24 cellular contexts compared by ENCODE assay signal in the genomic region with DNA sequence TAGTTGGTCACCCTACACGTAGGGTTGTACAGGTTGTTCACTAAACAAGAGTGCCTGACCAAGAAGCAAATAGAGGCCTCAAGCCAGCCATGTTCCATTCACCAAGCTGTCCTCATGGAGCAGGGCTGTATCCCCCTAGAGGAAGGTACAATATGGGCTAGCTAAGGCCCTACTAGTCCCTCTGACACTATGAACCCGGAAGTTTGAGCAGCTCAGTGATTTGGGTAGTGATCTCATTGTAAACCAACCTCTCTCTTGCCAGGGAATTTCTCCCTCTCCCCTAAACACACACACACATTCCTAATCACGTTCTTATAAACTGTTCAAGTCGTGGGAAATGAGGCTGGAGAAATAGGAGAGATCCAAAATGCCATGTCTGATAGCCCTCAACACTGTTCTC. TPM values are rescaled to one million over a fixed set of nuclear protein-coding genes. Genes with fewer than 3 reads are reported as not detected.
"Had no signal": no experiment of that assay in that cellular context is flagged by ENCODE, and none has a peak within 500 bp of the region (broad histone marks: within the 10 kb centered on the region; RNA-seq: fewer than 3 reads in every experiment).

No MANE protein-coding gene starts in this region.

- H3K4me3 ChIP-seq: colonic mucosa, left lung, neural progenitor cell, ovary, right lobe of liver, smooth muscle cell, testis had no signal

- H3K4me1 ChIP-seq: colonic mucosa, neural progenitor cell, right lobe of liver, testis had no signal

- H3K4me2 ChIP-seq: neural progenitor cell, smooth muscle cell had no signal

- FAIRE-seq: frontal cortex had no signal

- H3K27ac Mint-ChIP-seq: activated B cell treated with CpG ODN at 0.5 μM for 24 hours; activated CD4-positive, alpha-beta T cell treated with anti-CD3 and anti-CD28 coated beads, Interleukin-2, amount 10 ng/mL, durations not matched to agents 7 days and 5 days; activated CD8-positive, alpha-beta T cell treated with anti-CD3 and anti-CD28 coated beads, Interleukin-2, amount 10 ng/mL, durations not matched to agents 7 days and 5 days; activated naive CD4-positive, alpha-beta T cell treated with anti-CD3 and anti-CD28 coated beads, Interleukin-2, amount 10 ng/mL, durations not matched to agents 7 days and 5 days; activated naive CD8-positive, alpha-beta T cell treated with anti-CD3 and anti-CD28 coated beads, Interleukin-2, amount 50 U/mL, for 24 hours; activated T-cell treated with anti-CD3 and anti-CD28 coated beads, Interleukin-2, amount 50 U/mL, for 24 hours; neural progenitor cell; stimulated activated effector memory CD8-positive, alpha-beta T cell treated with anti-CD3 and anti-CD28 coated beads, Interleukin-12 subunit alpha, Interleukin-12 subunit beta, amount 100 ng/mL, for 72 hours; T-cell; type B pancreatic cell had no signal

- H3K9ac ChIP-seq: neural progenitor cell had no signal

- H3K36me3 ChIP-seq: brain microvascular endothelial cell, colonic mucosa, left lung, neural progenitor cell, ovary, right lobe of liver had no signal

- H3K27me3 ChIP-seq: ovary, right lobe of liver, testis had no signal

- ATAC-seq: activated CD8-positive, alpha-beta T cell treated with anti-CD3 and anti-CD28 coated beads, Interleukin-2, amount 10 ng/mL, durations not matched to agents 7 days and 5 days; activated naive CD8-positive, alpha-beta T cell treated with anti-CD3 and anti-CD28 coated beads, Interleukin-2, amount 50 U/mL, for 24 hours; left lung; stimulated activated effector memory CD8-positive, alpha-beta T cell treated with anti-CD3 and anti-CD28 coated beads, Interleukin-12 subunit alpha, Interleukin-12 subunit beta, amount 100 ng/mL, for 72 hours; T-cell had no signal

- DNase-seq: activated B cell treated with CpG ODN at 0.5 μM for 24 hours; activated CD4-positive, alpha-beta T cell treated with anti-CD3 and anti-CD28 coated beads, Interleukin-2, amount 10 ng/mL, durations not matched to agents 7 days and 5 days; activated CD8-positive, alpha-beta T cell treated with anti-CD3 and anti-CD28 coated beads, Interleukin-2, amount 10 ng/mL, durations not matched to agents 7 days and 5 days; activated naive CD4-positive, alpha-beta T cell treated with anti-CD3 and anti-CD28 coated beads, Interleukin-2, amount 10 ng/mL, durations not matched to agents 7 days and 5 days; activated naive CD8-positive, alpha-beta T cell treated with anti-CD3 and anti-CD28 coated beads, Interleukin-2, amount 50 U/mL, for 24 hours; activated T-cell treated with anti-CD3 and anti-CD28 coated beads, Interleukin-2, amount 50 U/mL, for 24 hours; anterior cingulate cortex; brain microvascular endothelial cell; colonic mucosa; hypothalamus; islet precursor cell; left lung; naive B cell; ovary; right lobe of liver; stimulated activated CD4-positive, alpha-beta T cell treated with anti-CD3 and anti-CD28 coated beads, Interleukin-4, amount 100 ng/mL, for 24 hours; T-cell; testis had no signal

- H3K9me3 ChIP-seq: colonic mucosa, left lung, ovary, right lobe of liver, testis had no signal

- H3K27ac ChIP-seq: brain microvascular endothelial cell, colonic mucosa, left lung, neural progenitor cell, ovary, right lobe of liver, testis had no signal

- H3K36me3 Mint-ChIP-seq: neural progenitor cell; stimulated activated effector memory CD8-positive, alpha-beta T cell treated with anti-CD3 and anti-CD28 coated beads, Interleukin-12 subunit alpha, Interleukin-12 subunit beta, amount 100 ng/mL, for 72 hours; T-cell; type B pancreatic cell had no signal

- H3K4me3 Mint-ChIP-seq: activated B cell treated with CpG ODN at 0.5 μM for 24 hours; activated CD4-positive, alpha-beta T cell treated with anti-CD3 and anti-CD28 coated beads, Interleukin-2, amount 10 ng/mL, durations not matched to agents 7 days and 5 days; activated CD8-positive, alpha-beta T cell treated with anti-CD3 and anti-CD28 coated beads, Interleukin-2, amount 10 ng/mL, durations not matched to agents 7 days and 5 days; activated naive CD4-positive, alpha-beta T cell treated with anti-CD3 and anti-CD28 coated beads, Interleukin-2, amount 10 ng/mL, durations not matched to agents 7 days and 5 days; activated naive CD8-positive, alpha-beta T cell treated with anti-CD3 and anti-CD28 coated beads, Interleukin-2, amount 50 U/mL, for 24 hours; activated T-cell treated with anti-CD3 and anti-CD28 coated beads, Interleukin-2, amount 50 U/mL, for 24 hours; central memory CD8-positive, alpha-beta T cell; naive B cell; neural progenitor cell; stimulated activated effector memory CD8-positive, alpha-beta T cell treated with anti-CD3 and anti-CD28 coated beads, Interleukin-12 subunit alpha, Interleukin-12 subunit beta, amount 100 ng/mL, for 72 hours; T-cell; type B pancreatic cell had no signal

- H3K9me3 Mint-ChIP-seq: activated B cell treated with CpG ODN at 0.5 μM for 24 hours; activated naive CD8-positive, alpha-beta T cell treated with anti-CD3 and anti-CD28 coated beads, Interleukin-2, amount 50 U/mL, for 24 hours; central memory CD8-positive, alpha-beta T cell; neural progenitor cell; stimulated activated effector memory CD8-positive, alpha-beta T cell treated with anti-CD3 and anti-CD28 coated beads, Interleukin-12 subunit alpha, Interleukin-12 subunit beta, amount 100 ng/mL, for 72 hours; T-cell; type B pancreatic cell had no signal

- H2AFZ ChIP-seq: neural progenitor cell had no signal

RNA-seq across cellular contexts. Expression of gene CYS1, which starts 6.7 kb away (rescaled TPM):
- total RNA-seq: T-cell had no signal
